ENCODE assay signal across 1 cellular context in genomic region chr17:82371333-82372062, GRCh38.
TF ChIP-seq lines count a peak whose summit lies in the region.

Gene UTS2R, plus strand, starts transcription at chr17:82371765. Its CDS starts 2,560 bp downstream, at chr17:82374325.

TF ChIP-seq in H1, 55 proteins besides CTCF, POLR2A, EP300 and RAD21 (continued from another document):
- TF ChIP-seq MAFK (IDR thresholded peaks at IDR 0.05; ENCODE audit: low read depth, low read length) = no peak
- peak; percentile 55 for TF ChIP-seq EZH2 (IDR thresholded peaks at IDR 0.05; ENCODE audit: low read depth, low read length, severe bottlenecking)
- no peak for TF ChIP-seq TCF12 (IDR thresholded peaks at IDR 0.05; ENCODE audit: low read depth, low read length)
- peak; percentile 58 for TF ChIP-seq MAX (IDR thresholded peaks at IDR 0.05)
- TF ChIP-seq SUZ12 (IDR thresholded peaks at IDR 0.05; ENCODE audit: low read length) = peak; percentile 45
- TF ChIP-seq CHD1 (IDR thresholded peaks at IDR 0.05; ENCODE audit: low read depth, low read length) = no peak
